1 cellular context compared by ENCODE assay signal in the genomic region with DNA sequence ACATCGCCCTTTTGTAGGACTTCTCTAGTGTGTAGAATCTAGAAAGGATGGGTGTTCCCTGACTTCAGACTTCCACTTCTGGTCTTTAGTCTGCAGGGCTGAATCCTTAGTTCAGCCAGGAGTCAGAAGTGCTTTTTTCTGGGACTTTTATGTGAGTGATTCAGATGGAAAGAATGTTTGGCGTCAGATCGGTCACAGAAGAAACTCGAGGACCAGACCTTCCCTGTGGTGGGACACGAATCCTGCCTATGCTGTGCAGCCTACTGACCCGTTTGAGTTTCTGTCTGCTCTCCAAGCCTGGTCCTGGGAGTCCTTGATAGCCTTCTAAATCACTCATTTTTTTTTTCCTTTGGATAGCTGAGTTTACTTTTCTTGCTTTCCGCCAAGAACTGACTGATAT.
TF ChIP-seq lines count a peak whose summit lies in the region.

No MANE protein-coding gene starts in this region.

TF ChIP-seq in SK-N-SH, 30 proteins besides CTCF, POLR2A, EP300 and RAD21 (continued from another document):
- TF ChIP-seq, protein P1, sequence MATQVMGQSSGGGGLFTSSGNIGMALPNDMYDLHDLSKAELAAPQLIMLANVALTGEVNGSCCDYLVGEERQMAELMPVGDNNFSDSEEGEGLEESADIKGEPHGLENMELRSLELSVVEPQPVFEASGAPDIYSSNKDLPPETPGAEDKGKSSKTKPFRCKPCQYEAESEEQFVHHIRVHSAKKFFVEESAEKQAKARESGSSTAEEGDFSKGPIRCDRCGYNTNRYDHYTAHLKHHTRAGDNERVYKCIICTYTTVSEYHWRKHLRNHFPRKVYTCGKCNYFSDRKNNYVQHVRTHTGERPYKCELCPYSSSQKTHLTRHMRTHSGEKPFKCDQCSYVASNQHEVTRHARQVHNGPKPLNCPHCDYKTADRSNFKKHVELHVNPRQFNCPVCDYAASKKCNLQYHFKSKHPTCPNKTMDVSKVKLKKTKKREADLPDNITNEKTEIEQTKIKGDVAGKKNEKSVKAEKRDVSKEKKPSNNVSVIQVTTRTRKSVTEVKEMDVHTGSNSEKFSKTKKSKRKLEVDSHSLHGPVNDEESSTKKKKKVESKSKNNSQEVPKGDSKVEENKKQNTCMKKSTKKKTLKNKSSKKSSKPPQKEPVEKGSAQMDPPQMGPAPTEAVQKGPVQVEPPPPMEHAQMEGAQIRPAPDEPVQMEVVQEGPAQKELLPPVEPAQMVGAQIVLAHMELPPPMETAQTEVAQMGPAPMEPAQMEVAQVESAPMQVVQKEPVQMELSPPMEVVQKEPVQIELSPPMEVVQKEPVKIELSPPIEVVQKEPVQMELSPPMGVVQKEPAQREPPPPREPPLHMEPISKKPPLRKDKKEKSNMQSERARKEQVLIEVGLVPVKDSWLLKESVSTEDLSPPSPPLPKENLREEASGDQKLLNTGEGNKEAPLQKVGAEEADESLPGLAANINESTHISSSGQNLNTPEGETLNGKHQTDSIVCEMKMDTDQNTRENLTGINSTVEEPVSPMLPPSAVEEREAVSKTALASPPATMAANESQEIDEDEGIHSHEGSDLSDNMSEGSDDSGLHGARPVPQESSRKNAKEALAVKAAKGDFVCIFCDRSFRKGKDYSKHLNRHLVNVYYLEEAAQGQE (IDR thresholded peaks at IDR 0.05; ENCODE audit: low read depth, low read length) = no peak
- TF ChIP-seq, protein P2, sequence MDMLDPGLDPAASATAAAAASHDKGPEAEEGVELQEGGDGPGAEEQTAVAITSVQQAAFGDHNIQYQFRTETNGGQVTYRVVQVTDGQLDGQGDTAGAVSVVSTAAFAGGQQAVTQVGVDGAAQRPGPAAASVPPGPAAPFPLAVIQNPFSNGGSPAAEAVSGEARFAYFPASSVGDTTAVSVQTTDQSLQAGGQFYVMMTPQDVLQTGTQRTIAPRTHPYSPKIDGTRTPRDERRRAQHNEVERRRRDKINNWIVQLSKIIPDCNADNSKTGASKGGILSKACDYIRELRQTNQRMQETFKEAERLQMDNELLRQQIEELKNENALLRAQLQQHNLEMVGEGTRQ (IDR thresholded peaks at IDR 0.05; ENCODE audit: borderline replicate concordance, low read depth, low read length) = no peak
- no peak for TF ChIP-seq MXI1 (IDR thresholded peaks at IDR 0.05; ENCODE audit: low read depth, low read length)
- TF ChIP-seq, protein P3, sequence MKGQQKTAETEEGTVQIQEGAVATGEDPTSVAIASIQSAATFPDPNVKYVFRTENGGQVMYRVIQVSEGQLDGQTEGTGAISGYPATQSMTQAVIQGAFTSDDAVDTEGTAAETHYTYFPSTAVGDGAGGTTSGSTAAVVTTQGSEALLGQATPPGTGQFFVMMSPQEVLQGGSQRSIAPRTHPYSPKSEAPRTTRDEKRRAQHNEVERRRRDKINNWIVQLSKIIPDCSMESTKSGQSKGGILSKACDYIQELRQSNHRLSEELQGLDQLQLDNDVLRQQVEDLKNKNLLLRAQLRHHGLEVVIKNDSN (IDR thresholded peaks at IDR 0.05; ENCODE audit: borderline replicate concordance, low read depth) = no peak
- no peak for TF ChIP-seq GATA2 (CRISPR knock-in tag; IDR thresholded peaks at IDR 0.05)
- TF ChIP-seq, protein P4, sequence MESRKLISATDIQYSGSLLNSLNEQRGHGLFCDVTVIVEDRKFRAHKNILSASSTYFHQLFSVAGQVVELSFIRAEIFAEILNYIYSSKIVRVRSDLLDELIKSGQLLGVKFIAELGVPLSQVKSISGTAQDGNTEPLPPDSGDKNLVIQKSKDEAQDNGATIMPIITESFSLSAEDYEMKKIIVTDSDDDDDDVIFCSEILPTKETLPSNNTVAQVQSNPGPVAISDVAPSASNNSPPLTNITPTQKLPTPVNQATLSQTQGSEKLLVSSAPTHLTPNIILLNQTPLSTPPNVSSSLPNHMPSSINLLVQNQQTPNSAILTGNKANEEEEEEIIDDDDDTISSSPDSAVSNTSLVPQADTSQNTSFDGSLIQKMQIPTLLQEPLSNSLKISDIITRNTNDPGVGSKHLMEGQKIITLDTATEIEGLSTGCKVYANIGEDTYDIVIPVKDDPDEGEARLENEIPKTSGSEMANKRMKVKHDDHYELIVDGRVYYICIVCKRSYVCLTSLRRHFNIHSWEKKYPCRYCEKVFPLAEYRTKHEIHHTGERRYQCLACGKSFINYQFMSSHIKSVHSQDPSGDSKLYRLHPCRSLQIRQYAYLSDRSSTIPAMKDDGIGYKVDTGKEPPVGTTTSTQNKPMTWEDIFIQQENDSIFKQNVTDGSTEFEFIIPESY (IDR thresholded peaks at IDR 0.05; ENCODE audit: borderline replicate concordance, low read depth) = no peak
- TF ChIP-seq CHD2 (IDR thresholded peaks at IDR 0.05; ENCODE audit: low read length, partially characterized antibody) = no peak
- no peak for TF ChIP-seq TAF1 (IDR thresholded peaks at IDR 0.05; ENCODE audit: borderline replicate concordance, low read depth, low read length)
